Comparison of ENCODE assay signal across 28 cellular contexts in genomic region chr10:118412132-118412531, GRCh38.
"Had no signal": no experiment of that assay in that cellular context is flagged by ENCODE, and none has a peak within 500 bp of the region (broad histone marks: within the 10 kb centered on the region; RNA-seq: fewer than 3 reads in every experiment).

No MANE protein-coding gene starts in this region.

- H3K36me3 Mint-ChIP-seq: immature natural killer cell; naive thymus-derived CD4-positive, alpha-beta T cell; stimulated activated memory B cell treated with anti-CD40 and anti-IgM and Interleukin-4, amounts not matched to agents 10 μg/mL and 1 μg/mL and 100 μg/mL, for 72 hours; type B pancreatic cell had no signal

- H3K27me3 ChIP-seq: right lobe of liver, tibial nerve, uterus had no signal

- H3K9me3 Mint-ChIP-seq: immature natural killer cell; naive thymus-derived CD4-positive, alpha-beta T cell; nephron; neural crest cell; stimulated activated memory B cell treated with anti-CD40 and anti-IgM and Interleukin-4, amounts not matched to agents 10 μg/mL and 1 μg/mL and 100 μg/mL, for 72 hours; stimulated activated naive CD8-positive, alpha-beta T cell treated with anti-CD3 and anti-CD28 coated beads, Interleukin-15, amount 100 ng/mL, for 72 hours; type B pancreatic cell had no signal

- H3K27ac Mint-ChIP-seq: immature natural killer cell; naive thymus-derived CD4-positive, alpha-beta T cell; nephron; stimulated activated memory B cell treated with anti-CD40 and anti-IgM and Interleukin-4, amounts not matched to agents 10 μg/mL and 1 μg/mL and 100 μg/mL, for 72 hours; stimulated activated naive CD8-positive, alpha-beta T cell treated with anti-CD3 and anti-CD28 coated beads, Interleukin-15, amount 100 ng/mL, for 72 hours; type B pancreatic cell had no signal

- DNase-seq: heart left ventricle; hypothalamus; immature natural killer cell; kidney; midbrain; mucosa of descending colon; naive thymus-derived CD4-positive, alpha-beta T cell; nucleus accumbens; pancreas; posterior cingulate gyrus; retina; right lobe of liver; stimulated activated CD4-positive, alpha-beta T cell treated with anti-CD3 and anti-CD28 coated beads, Interleukin-1b, Interleukin-23, amount 100 ng/mL, for 48 hours; stimulated activated CD4-positive, alpha-beta T cell treated with anti-CD3 and anti-CD28 coated beads, Interleukin-2, amount 100 ng/mL, for 48 hours; stimulated activated CD4-positive, alpha-beta T cell treated with anti-CD3 and anti-CD28 coated beads, Interleukin-4, amount 100 ng/mL, for 4 hours; stimulated activated CD8-positive, alpha-beta memory T cell treated with anti-CD3 and anti-CD28 coated beads, Interleukin-4, amount 100 ng/mL, for 48 hours; stimulated activated naive CD4-positive, alpha-beta T cell treated with Interleukin-2 at 50 U/mL for 16 hours; stimulated activated naive CD8-positive, alpha-beta T cell treated with anti-CD3 and anti-CD28 coated beads, Interleukin-15, amount 100 ng/mL, for 72 hours; substantia nigra; uterus had no signal

- H3K4me1 Mint-ChIP-seq: immature natural killer cell; nephron; stimulated activated memory B cell treated with anti-CD40 and anti-IgM and Interleukin-4, amounts not matched to agents 10 μg/mL and 1 μg/mL and 100 μg/mL, for 72 hours; stimulated activated naive CD8-positive, alpha-beta T cell treated with anti-CD3 and anti-CD28 coated beads, Interleukin-15, amount 100 ng/mL, for 72 hours had no signal

- H3K27ac ChIP-seq: heart left ventricle, pancreas, prostate gland, right lobe of liver, uterus had no signal

- ATAC-seq: mucosa of descending colon; naive thymus-derived CD4-positive, alpha-beta T cell; pancreas; stimulated activated memory B cell treated with anti-CD40 and anti-IgM and Interleukin-4, amounts not matched to agents 10 μg/mL and 1 μg/mL and 100 μg/mL, for 72 hours; stimulated activated naive CD8-positive, alpha-beta T cell treated with anti-CD3 and anti-CD28 coated beads, Interleukin-15, amount 100 ng/mL, for 72 hours had no signal

- H3K4me1 ChIP-seq: heart left ventricle, pancreas, prostate gland, right lobe of liver, tibial nerve, uterus had no signal

- H3K4me3 ChIP-seq: heart left ventricle, lung, mucosa of descending colon, pancreas, prostate gland, right lobe of liver, smooth muscle cell, tibial nerve, uterus had no signal

- H3K4me3 Mint-ChIP-seq: immature natural killer cell; naive thymus-derived CD4-positive, alpha-beta T cell; nephron; neural crest cell; stimulated activated memory B cell treated with anti-CD40 and anti-IgM and Interleukin-4, amounts not matched to agents 10 μg/mL and 1 μg/mL and 100 μg/mL, for 72 hours; stimulated activated naive CD8-positive, alpha-beta T cell treated with anti-CD3 and anti-CD28 coated beads, Interleukin-15, amount 100 ng/mL, for 72 hours; type B pancreatic cell had no signal

- H3K9me3 ChIP-seq: heart left ventricle, mucosa of descending colon, pancreas, prostate gland, right lobe of liver, tibial nerve, uterus had no signal

- H3K4me2 ChIP-seq: smooth muscle cell had no signal

- H3K36me3 ChIP-seq: heart left ventricle, pancreas, prostate gland, right lobe of liver, tibial nerve, uterus had no signal
